ENCODE assay signal across 8 cellular contexts in genomic region chr11:70270104-70270876, GRCh38.
A peak's percentile ranks its signal among the peaks of the same experiment; 100 is the strongest.
DNase-seq lines count a peak whose midpoint lies in the region; ATAC-seq lines count a peak whose summit lies in the region.

Gene PPFIA1, plus strand, starts transcription at chr11:70270690. Its CDS starts 1,483 bp downstream, at chr11:70272173.

- DNase-seq in AG20443 (ENCODE audit: low spot score) (peak; percentile 100), NCI-H345 treated with DMSO at 0.1 percent for 48 hours (lab: John Stamatoyannopoulos, UW; ENCODE audit: unreplicated experiment) (peak; percentile 89), islet precursor cell (peak; percentile 97)
- DNase-seq in activated CD4-positive, CD25-positive, alpha-beta regulatory T cell treated with anti-CD3 and anti-CD28 coated beads, Interleukin-2, amount 50 U/mL, for 16 hours (ENCODE audit: low read depth, low spot score): peak; percentile 92
- peak; percentile 96 for DNase-seq in central memory CD4-positive, alpha-beta T cell
- DNase-seq in stimulated activated CD4-positive, alpha-beta T cell treated with anti-CD3 and anti-CD28 coated beads, Interleukin-12 subunit alpha, Interleukin-12 subunit beta, amount 100 ng/mL, for 4 hours: peak; percentile 95

- ATAC-seq in GM19035 (IDR thresholded peaks at IDR 0.05; ENCODE audit: unreplicated experiment): peak; percentile 95
- ATAC-seq in HG03342 (IDR thresholded peaks at IDR 0.05; ENCODE audit: unreplicated experiment): peak; percentile 92

Comparison
In these comparisons a context has a peak if more than half of its experiments do, and no peak if none do; other contexts are left out.
1. Peak in every context shown above with its lines: DNase-seq and ATAC-seq.